In the genomic region with DNA sequence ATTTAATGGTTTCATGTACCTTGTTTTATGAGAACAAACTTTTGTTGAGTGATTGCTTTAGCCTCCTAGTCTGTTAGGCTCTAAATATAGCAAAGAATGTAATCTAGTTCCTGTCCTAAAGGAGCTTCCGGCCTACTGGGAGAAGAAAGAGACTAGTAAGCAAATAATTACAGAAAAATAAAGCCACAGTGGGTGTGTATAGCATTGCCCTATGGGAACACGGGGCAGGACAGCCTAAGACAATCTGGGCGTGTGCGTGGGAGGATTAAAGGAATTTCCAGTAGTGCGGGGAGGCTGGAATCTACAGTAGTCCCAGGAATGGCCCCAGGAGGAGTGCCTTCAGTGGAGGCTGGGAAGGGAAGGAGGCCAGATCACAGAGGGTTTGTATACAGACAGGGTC, we compare ENCODE assay signal across 12 cellular contexts.
DNase-seq lines count a peak whose midpoint lies in the region; ATAC-seq and TF ChIP-seq lines count a peak whose summit lies in the region.
"Had no signal": no experiment of that assay in that cellular context is flagged by ENCODE, and none has a peak within 500 bp of the region (broad histone marks: within the 10 kb centered on the region; RNA-seq: fewer than 3 reads in every experiment).

No MANE protein-coding gene starts in this region.

- H3K4me2 ChIP-seq in PC-3 (ENCODE audit: low read length): no peak overlapping the region

- no peak overlapping the region for H2AFZ ChIP-seq in PC-3 (ENCODE audit: low read length)

- peak; percentile 1 for DNase-seq in CMK (ENCODE audit: low read depth)
- peak; percentile 6 for DNase-seq in PC-3
- DNase-seq in fibroblast of pulmonary artery (ENCODE audit: low read depth): peak; percentile 92
- DNase-seq in myocyte (ENCODE audit: low read depth): peak; percentile 35
- DNase-seq in activated CD8-positive, alpha-beta memory T cell treated with anti-CD3 and anti-CD28 coated beads, Interleukin-2, amount 50 U/mL, for 48 hours: no peak
- DNase-seq in activated T-cell treated with anti-CD3 and anti-CD28 coated beads for 4 hours: no peak
- DNase-seq in NCI-H1092 treated with DMSO at 0.1 percent for 48 hours (lab: John Stamatoyannopoulos, UW): no peak
- no peak for DNase-seq in activated T-cell treated with anti-CD3 and anti-CD28 coated beads, Interleukin-2, amount 50 U/mL, for 4 hours
- DNase-seq: DND-41, immature natural killer cell, pancreas had no signal

- H3K36me3 Mint-ChIP-seq in activated T-cell treated with anti-CD3 and anti-CD28 coated beads, Interleukin-2, amount 50 U/mL, for 4 hours (ENCODE audit: insufficient read depth): no peaks in the 10 kb centered on the region
- H3K36me3 Mint-ChIP-seq: immature natural killer cell had no signal

- no peaks in the 10 kb centered on the region for H3K4me1 Mint-ChIP-seq in activated T-cell treated with anti-CD3 and anti-CD28 coated beads, Interleukin-2, amount 50 U/mL, for 4 hours (ENCODE audit: low read depth)
- H3K4me1 Mint-ChIP-seq: immature natural killer cell had no signal

- H3K9me2 ChIP-seq in PC-3 (replicated peaks; ENCODE audit: low read length): no peaks in the 10 kb centered on the region

- peaks cover 4% of the 10 kb centered on the region for H3K27me3 Mint-ChIP-seq in activated T-cell treated with anti-CD3 and anti-CD28 coated beads, Interleukin-2, amount 50 U/mL, for 4 hours (ENCODE audit: low read depth)

- peaks cover 1% of the 10 kb centered on the region for H3K9me3 Mint-ChIP-seq in activated T-cell treated with anti-CD3 and anti-CD28 coated beads, Interleukin-2, amount 50 U/mL, for 4 hours
- H3K9me3 Mint-ChIP-seq: immature natural killer cell had no signal

- intact Hi-C loops in PC-3 (cut with micrococcal nuclease): no loop called here

- no peaks in the 10 kb centered on the region for H3K36me3 ChIP-seq in PC-3 (ENCODE audit: low read depth, low read length)
- H3K36me3 ChIP-seq: ascending aorta, pancreas had no signal

- POLR2A ChIA-PET in PC-3 (lab: Charles Lee; ENCODE audit: unreplicated experiment): interaction anchor here (0.6 kb wide), 1 partner anchor 68 kb away, joined by 5 read pairs; no protein-coding TSS in a partner anchor

- ATAC-seq in PC-3: peak; percentile 68
- no peak for ATAC-seq in activated T-cell treated with anti-CD3 and anti-CD28 coated beads, Interleukin-2, amount 50 U/mL, for 4 hours

- CTCF ChIA-PET in PC-3 (lab: Charles Lee): no interaction called here

- H3K9me3 ChIP-seq in PC-3 (ENCODE audit: low read length): no peaks in the 10 kb centered on the region
- H3K9me3 ChIP-seq: ascending aorta, pancreas had no signal

- no peak overlapping the region for H3K4me3 Mint-ChIP-seq in activated T-cell treated with anti-CD3 and anti-CD28 coated beads, Interleukin-2, amount 50 U/mL, for 4 hours
- H3K4me3 Mint-ChIP-seq: immature natural killer cell had no signal

- peaks cover 9% of the 10 kb centered on the region; the same call in 1 of the 2 replicates for H3K4me1 ChIP-seq in PC-3 (ENCODE audit: insufficient read depth, low read length)
- H3K4me1 ChIP-seq: ascending aorta had no signal

- TF ChIP-seq CTCF in PC-3 (conservative IDR thresholded peaks at IDR 0.05; ENCODE audit: low read depth, low read length): no peak
- no peak for TF ChIP-seq CTCF in fibroblast of pulmonary artery (IDR thresholded peaks at IDR 0.05; ENCODE audit: low read length, missing control alignments)

- H3K27me3 ChIP-seq in PC-3 (ENCODE audit: low read length): no peaks in the 10 kb centered on the region
- H3K27me3 ChIP-seq: ascending aorta, pancreas had no signal

- H3K4me3 ChIP-seq in PC-3 (ENCODE audit: low read length) (no peak overlapping the region), fibroblast of pulmonary artery (replicated peaks; ENCODE audit: low read depth, low read length) (no peak overlapping the region)
- H3K4me3 ChIP-seq: ascending aorta, pancreas had no signal

- H3K27ac ChIP-seq in PC-3 (ENCODE audit: low read length): no peak overlapping the region
- H3K27ac ChIP-seq: ascending aorta, pancreas had no signal

- H3F3A ChIP-seq in PC-3 (ENCODE audit: low read length, unreplicated experiment): no peaks in the 10 kb centered on the region

- BruUV-seq in PC-3 (replicated peaks; lab: Mats Ljungman, UMichigan): no TSS peak

- H3K9ac ChIP-seq in PC-3 (ENCODE audit: low read length): no peak overlapping the region

- no peaks in the 10 kb centered on the region for H3K79me2 ChIP-seq in PC-3 (ENCODE audit: low read length)

- no peaks in the 10 kb centered on the region for H4K20me1 ChIP-seq in PC-3 (ENCODE audit: low read length)

Comparison
In these comparisons a context has a peak if more than half of its experiments do, and no peak if none do; other contexts are left out.
1. DNase-seq: peak in CMK (single experiment), PC-3 (single experiment), fibroblast of pulmonary artery (single experiment) and myocyte (single experiment); none in activated CD8-positive, alpha-beta memory T cell treated with anti-CD3 and anti-CD28 coated beads, Interleukin-2, amount 50 U/mL, for 48 hours (single experiment), activated T-cell treated with anti-CD3 and anti-CD28 coated beads for 4 hours (single experiment), NCI-H1092 treated with DMSO at 0.1 percent for 48 hours (single experiment) and activated T-cell treated with anti-CD3 and anti-CD28 coated beads, Interleukin-2, amount 50 U/mL, for 4 hours (single experiment).